In the genomic region with DNA sequence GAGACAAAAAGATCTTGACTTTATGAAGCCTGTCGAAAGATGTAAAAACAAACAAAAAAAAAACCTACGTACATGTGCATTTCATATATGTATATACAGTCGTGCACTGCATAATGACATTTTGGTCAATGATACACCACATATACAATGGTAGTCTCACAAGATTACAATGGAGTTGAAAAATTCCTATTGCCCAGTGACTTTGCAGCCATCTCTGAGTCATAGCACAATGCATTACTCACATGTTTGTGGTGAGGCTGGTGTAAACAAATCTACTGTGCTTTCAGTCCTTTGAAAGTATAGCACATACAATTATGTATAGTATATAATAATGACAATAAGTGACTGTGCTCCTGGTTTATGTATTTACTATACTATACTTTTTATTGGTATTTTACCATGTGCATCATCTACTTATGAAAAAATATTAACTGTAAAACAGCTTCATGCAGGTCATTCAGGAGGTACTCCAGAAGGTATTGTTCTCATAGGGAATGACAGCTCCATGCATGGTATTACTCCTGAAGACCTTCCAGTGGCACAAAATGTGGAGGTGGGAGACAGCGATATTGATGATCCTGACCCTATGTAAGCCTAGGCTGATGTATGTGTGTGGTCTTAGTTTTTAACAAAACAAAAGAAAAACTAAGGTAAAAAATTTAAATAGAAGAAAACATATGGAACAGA, we compare ENCODE assay signal across 11 cellular contexts.
DNase-seq lines count a peak whose midpoint lies in the region; ATAC-seq, FAIRE-seq and TF ChIP-seq lines count a peak whose summit lies in the region.
"Had no signal": no experiment of that assay in that cellular context is flagged by ENCODE, and none has a peak within 500 bp of the region (broad histone marks: within the 10 kb centered on the region; RNA-seq: fewer than 3 reads in every experiment).

No MANE protein-coding gene starts in this region.

- no peaks in the 10 kb centered on the region for H3K27me3 ChIP-seq in ACC112 (ENCODE audit: insufficient read depth, low read length)

- DNase-seq in HS-5 (ENCODE audit: low read depth), result peak; percentile 90
- peak; percentile 84 for DNase-seq in fibroblast of villous mesenchyme (ENCODE audit: low read depth)
- no peak for DNase-seq in erythroblast (lab: John Stamatoyannopoulos, UW)
- DNase-seq: NCI-H345 had no signal

- no peak overlapping the region for H2AFZ ChIP-seq in ACC112 (ENCODE audit: low read length, unreplicated experiment)

- peaks cover 38% of the 10 kb centered on the region for H3K4me1 ChIP-seq in ACC112 (ENCODE audit: control insufficient read depth, insufficient read depth, low read length, unreplicated experiment)

- ATAC-seq in GM21529 (IDR thresholded peaks at IDR 0.05; ENCODE audit: unreplicated experiment), result no peak
- ATAC-seq in GM21737 (IDR thresholded peaks at IDR 0.05; ENCODE audit: unreplicated experiment), result no peak
- ATAC-seq in HG03139 (IDR thresholded peaks at IDR 0.05; ENCODE audit: unreplicated experiment), result no peak
- ATAC-seq: WTC11 had no signal

- no peak overlapping the region for H3K4me3 ChIP-seq in ACC112 (ENCODE audit: low read depth, low read length)
- H3K4me3 ChIP-seq in fibroblast of villous mesenchyme (ENCODE audit: low read depth, low read length), result no peak overlapping the region
- H3K4me3 ChIP-seq: lung had no signal

- TF ChIP-seq CTCF in fibroblast of villous mesenchyme (IDR thresholded peaks at IDR 0.05; ENCODE audit: insufficient read depth, low read depth, low read length), result no peak

- H3K36me3 ChIP-seq in ACC112 (ENCODE audit: insufficient read depth, low read length), result peaks cover 4% of the 10 kb centered on the region; the same call in 1 of the 2 replicates

- peak overlapping the region; percentile 83 for H3K27ac ChIP-seq in ACC112 (ENCODE audit: low read depth, low read length)

- FAIRE-seq in TTC549 (lab: Jason Lieb, UNC), result peak; percentile 42

- no peaks in the 10 kb centered on the region for H3K79me2 ChIP-seq in ACC112 (ENCODE audit: control insufficient read depth, insufficient read depth, low read length, unreplicated experiment)

- TF ChIP-seq POLR2A in erythroblast (IDR thresholded peaks at IDR 0.05; ENCODE audit: low read length), result no peak

Comparison
In these comparisons a context has a peak if more than half of its experiments do, and no peak if none do; other contexts are left out.
1. DNase-seq: peak in HS-5 (single experiment) and fibroblast of villous mesenchyme (single experiment); none in erythroblast (0 of 2).